In genomic region chr17:42657824-42658588, GRCh38 we compare ENCODE assay signal across 1 cellular context.
TF ChIP-seq lines count a peak whose summit lies in the region.

No MANE protein-coding gene starts in this region.

TF ChIP-seq in GM23338, 12 proteins besides CTCF, POLR2A, EP300 and RAD21 (continued from another document):
- TF ChIP-seq ZNF462 (CRISPR knock-in tag; IDR thresholded peaks at IDR 0.05) (no peak), ZNF114 (CRISPR knock-in tag; IDR thresholded peaks at IDR 0.05) (no peak), CREB1 (CRISPR knock-in tag; IDR thresholded peaks at IDR 0.05; ENCODE audit: low read depth) (no peak), ZNF331 (CRISPR knock-in tag; IDR thresholded peaks at IDR 0.05; ENCODE audit: low read depth) (no peak), POLR2AphosphoS5 (IDR thresholded peaks at IDR 0.05; ENCODE audit: low read depth) (no peak), EZH2 (IDR thresholded peaks at IDR 0.05; ENCODE audit: low read depth, unreplicated experiment) (no peak), STAT1 (IDR thresholded peaks at IDR 0.05; ENCODE audit: unreplicated experiment) (no peak), NANOG (IDR thresholded peaks at IDR 0.05; ENCODE audit: borderline replicate concordance) (no peak)
- TF ChIP-seq, protein P1, sequence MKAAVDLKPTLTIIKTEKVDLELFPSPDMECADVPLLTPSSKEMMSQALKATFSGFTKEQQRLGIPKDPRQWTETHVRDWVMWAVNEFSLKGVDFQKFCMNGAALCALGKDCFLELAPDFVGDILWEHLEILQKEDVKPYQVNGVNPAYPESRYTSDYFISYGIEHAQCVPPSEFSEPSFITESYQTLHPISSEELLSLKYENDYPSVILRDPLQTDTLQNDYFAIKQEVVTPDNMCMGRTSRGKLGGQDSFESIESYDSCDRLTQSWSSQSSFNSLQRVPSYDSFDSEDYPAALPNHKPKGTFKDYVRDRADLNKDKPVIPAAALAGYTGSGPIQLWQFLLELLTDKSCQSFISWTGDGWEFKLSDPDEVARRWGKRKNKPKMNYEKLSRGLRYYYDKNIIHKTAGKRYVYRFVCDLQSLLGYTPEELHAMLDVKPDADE (IDR thresholded peaks at IDR 0.05), result no peak
- TF ChIP-seq, protein P2, sequence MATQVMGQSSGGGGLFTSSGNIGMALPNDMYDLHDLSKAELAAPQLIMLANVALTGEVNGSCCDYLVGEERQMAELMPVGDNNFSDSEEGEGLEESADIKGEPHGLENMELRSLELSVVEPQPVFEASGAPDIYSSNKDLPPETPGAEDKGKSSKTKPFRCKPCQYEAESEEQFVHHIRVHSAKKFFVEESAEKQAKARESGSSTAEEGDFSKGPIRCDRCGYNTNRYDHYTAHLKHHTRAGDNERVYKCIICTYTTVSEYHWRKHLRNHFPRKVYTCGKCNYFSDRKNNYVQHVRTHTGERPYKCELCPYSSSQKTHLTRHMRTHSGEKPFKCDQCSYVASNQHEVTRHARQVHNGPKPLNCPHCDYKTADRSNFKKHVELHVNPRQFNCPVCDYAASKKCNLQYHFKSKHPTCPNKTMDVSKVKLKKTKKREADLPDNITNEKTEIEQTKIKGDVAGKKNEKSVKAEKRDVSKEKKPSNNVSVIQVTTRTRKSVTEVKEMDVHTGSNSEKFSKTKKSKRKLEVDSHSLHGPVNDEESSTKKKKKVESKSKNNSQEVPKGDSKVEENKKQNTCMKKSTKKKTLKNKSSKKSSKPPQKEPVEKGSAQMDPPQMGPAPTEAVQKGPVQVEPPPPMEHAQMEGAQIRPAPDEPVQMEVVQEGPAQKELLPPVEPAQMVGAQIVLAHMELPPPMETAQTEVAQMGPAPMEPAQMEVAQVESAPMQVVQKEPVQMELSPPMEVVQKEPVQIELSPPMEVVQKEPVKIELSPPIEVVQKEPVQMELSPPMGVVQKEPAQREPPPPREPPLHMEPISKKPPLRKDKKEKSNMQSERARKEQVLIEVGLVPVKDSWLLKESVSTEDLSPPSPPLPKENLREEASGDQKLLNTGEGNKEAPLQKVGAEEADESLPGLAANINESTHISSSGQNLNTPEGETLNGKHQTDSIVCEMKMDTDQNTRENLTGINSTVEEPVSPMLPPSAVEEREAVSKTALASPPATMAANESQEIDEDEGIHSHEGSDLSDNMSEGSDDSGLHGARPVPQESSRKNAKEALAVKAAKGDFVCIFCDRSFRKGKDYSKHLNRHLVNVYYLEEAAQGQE (IDR thresholded peaks at IDR 0.05; ENCODE audit: unreplicated experiment), result no peak
